Comparison of ENCODE assay signal across 20 cellular contexts in genomic region chr4:138501614-138502013, GRCh38.
"Had no signal": no experiment of that assay in that cellular context is flagged by ENCODE, and none has a peak within 500 bp of the region (broad histone marks: within the 10 kb centered on the region; RNA-seq: fewer than 3 reads in every experiment).

No MANE protein-coding gene starts in this region.

- DNase-seq: stimulated activated CD4-positive, alpha-beta T cell treated with anti-CD3 and anti-CD28 coated beads, Interleukin-2, amount 100 ng/mL, for 48 hours; stimulated activated CD4-positive, alpha-beta T cell treated with anti-CD3 and anti-CD28 coated beads, Interleukin-4, amount 100 ng/mL, for 1 hour; stimulated activated CD4-positive, alpha-beta T cell treated with anti-CD3 and anti-CD28 coated beads, Interleukin-4, amount 100 ng/mL, for 24 hours; stimulated activated CD4-positive, alpha-beta T cell treated with anti-CD3 and anti-CD28 coated beads, Interleukin-4, amount 100 ng/mL, for 4 hours; stimulated activated CD8-positive, alpha-beta memory T cell treated with anti-CD3 and anti-CD28 coated beads, Interleukin-4, amount 100 ng/mL, for 48 hours; stimulated activated naive B cell treated with anti-CD40 and anti-IgM and Interleukin-4, amounts not matched to agents 10 μg/mL and 1 μg/mL and 100 μg/mL, for 72 hours; stimulated activated naive CD4-positive, alpha-beta T cell; stimulated activated naive CD4-positive, alpha-beta T cell treated with Interleukin-2 at 50 U/mL for 16 hours; stimulated activated naive CD8-positive, alpha-beta T cell treated with anti-CD3 and anti-CD28 coated beads, Interleukin-15, amount 100 ng/mL, for 72 hours; stimulated activated naive CD8-positive, alpha-beta T cell treated with anti-CD3 and anti-CD28 coated beads, Interleukin-15, Interleukin-2, amounts not matched to agents 100 U/mL and 50 U/mL, for 24 hours; stomach; substantia nigra; testis; thyroid gland; tibial artery; transverse colon; trophoblast cell; upper lobe of left lung; upper lobe of right lung; uterus had no signal
